In genomic region chr2:55771612-55772011, GRCh38 we compare ENCODE assay signal across 8 cellular contexts.
A peak's percentile ranks its signal among the peaks of the same experiment; 100 is the strongest.
DNase-seq lines count a peak whose midpoint lies in the region; ATAC-seq, FAIRE-seq and TF ChIP-seq lines count a peak whose summit lies in the region.

No MANE protein-coding gene starts in this region.

- WGBS in transverse colon (ENCODE audit: low coverage in 1 of 2), 2 donors: 18% methylated on average over 2 of the region's 2 CpGs

- intact Hi-C loops in Panc1 (cut with micrococcal nuclease; ENCODE audit: unreplicated experiment) (loop anchor here (1.0 to 5.0 kb wide), 2 partner anchors 190 to 241 kb away; no protein-coding TSS in a partner anchor), transverse colon (cut with DNase I; ENCODE audit: low total_unique reads) (no loop called here), natural killer cell (cut with micrococcal nuclease) (no loop called here)

- ATAC-seq in Panc1: no peak
- no peak for ATAC-seq in natural killer cell
- ATAC-seq in GM21515 (IDR thresholded peaks at IDR 0.05; ENCODE audit: unreplicated experiment): no peak

- H3K27ac Mint-ChIP-seq in natural killer cell: no peak overlapping the region

- H3K36me3 Mint-ChIP-seq in natural killer cell: no peaks in the 10 kb centered on the region

- CTCF ChIA-PET in Panc1 (lab: Charles Lee): interaction anchor here (0.6 to 2.1 kb wide), 5 partner anchors 68 to 690 kb away, joined by 3 to 10 read pairs (median 3); no protein-coding TSS in a partner anchor

- TF ChIP-seq CTCF in Panc1 (IDR thresholded peaks at IDR 0.05): peak; percentile 67; the same call in 1 of the 2 replicates
- TF ChIP-seq CTCF in transverse colon (IDR thresholded peaks at IDR 0.05): peak; percentile 51 to 62 (median 53)
- TF ChIP-seq CTCF in natural killer cell (IDR thresholded peaks at IDR 0.05): no peak

- H3K36me3 ChIP-seq in Panc1 (ENCODE audit: control insufficient read depth, insufficient read depth, low read length) (no peaks in the 10 kb centered on the region), transverse colon (no peaks in the 10 kb centered on the region)

- FAIRE-seq in A204.1 (lab: Jason Lieb, UNC) (peak; percentile 98), H54 (lab: Jason Lieb, UNC) (peak; percentile 41)

- peaks cover 0 to 2% of the 10 kb centered on the region in 2 donors for H3K9me3 Mint-ChIP-seq in natural killer cell

- DNase-seq in H54 (ENCODE audit: insufficient read length, low spot score) (peak; percentile 35), Panc1 (ENCODE audit: low read depth, low spot score) (peak; percentile 25), foreskin melanocyte (peak; percentile 22), transverse colon (no peak), natural killer cell (no peak), GF-D8 (lab: John Stamatoyannopoulos, UW) (no peak)

- POLR2A ChIA-PET in Panc1 (lab: Charles Lee): no interaction called here

- no peak overlapping the region for H3K4me3 Mint-ChIP-seq in natural killer cell

- H3K9me3 ChIP-seq in Panc1 (ENCODE audit: control insufficient read depth, insufficient read depth, low read depth, low read length) (no peaks in the 10 kb centered on the region), transverse colon (no peaks in the 10 kb centered on the region)

- H3K4me1 Mint-ChIP-seq in natural killer cell: no peaks in the 10 kb centered on the region

- H3K4me3 ChIP-seq in Panc1 (ENCODE audit: low read depth in 2 of 2, low read length in 2 of 2) (no peak overlapping the region), transverse colon (no peak overlapping the region)

- H3K4me1 ChIP-seq in Panc1 (ENCODE audit: control insufficient read depth, insufficient read depth, low read length) (no peaks in the 10 kb centered on the region), transverse colon (no peaks in the 10 kb centered on the region)

- H3K27ac ChIP-seq in Panc1 (ENCODE audit: low read length) (no peak overlapping the region), transverse colon (no peak overlapping the region)

- TF ChIP-seq POLR2A in H54 (IDR thresholded peaks at IDR 0.05; ENCODE audit: low read depth, low read length) (no peak), transverse colon (IDR thresholded peaks at IDR 0.05) (no peak)

- H3K27me3 Mint-ChIP-seq in natural killer cell (ENCODE audit: low read depth in 2 of 2): peaks cover 7 to 23% of the 10 kb centered on the region in 2 donors

- no TSS peak for BruUV-seq in Panc1 (replicated peaks; lab: Mats Ljungman, UMichigan)

- H3K27me3 ChIP-seq in Panc1 (ENCODE audit: control insufficient read depth, insufficient read depth, low read length) (no peaks in the 10 kb centered on the region), transverse colon (no peaks in the 10 kb centered on the region)

- in situ Hi-C loops in Panc1 (cut with HindIII; ENCODE audit: low pct_unique_long_range_greater_than_20kb, low sequenced_read_pairs): no loop called here
- in situ Hi-C loops in transverse colon (cut with MboI; ENCODE audit: low pct_ligation_motif_present in 1 of 4, low pct_unique_long_range_greater_than_20kb in 1 of 4, low sequenced_read_pairs in 3 of 4): loop anchor here in 3 of 4 donors (25.0 kb wide), 1 partner anchor 191 kb away; no protein-coding TSS in a partner anchor

- no peak for TF ChIP-seq EP300 in transverse colon (IDR thresholded peaks at IDR 0.05; ENCODE audit: low read depth)

Comparison
In these comparisons a context has a peak if more than half of its experiments do, and no peak if none do; other contexts are left out.
1. DNase-seq: peak in H54 (single experiment), Panc1 (single experiment) and foreskin melanocyte (single experiment); none in transverse colon (single experiment), natural killer cell (single experiment) and GF-D8 (single experiment).